Comparison of ENCODE assay signal across 16 cellular contexts in the genomic region with DNA sequence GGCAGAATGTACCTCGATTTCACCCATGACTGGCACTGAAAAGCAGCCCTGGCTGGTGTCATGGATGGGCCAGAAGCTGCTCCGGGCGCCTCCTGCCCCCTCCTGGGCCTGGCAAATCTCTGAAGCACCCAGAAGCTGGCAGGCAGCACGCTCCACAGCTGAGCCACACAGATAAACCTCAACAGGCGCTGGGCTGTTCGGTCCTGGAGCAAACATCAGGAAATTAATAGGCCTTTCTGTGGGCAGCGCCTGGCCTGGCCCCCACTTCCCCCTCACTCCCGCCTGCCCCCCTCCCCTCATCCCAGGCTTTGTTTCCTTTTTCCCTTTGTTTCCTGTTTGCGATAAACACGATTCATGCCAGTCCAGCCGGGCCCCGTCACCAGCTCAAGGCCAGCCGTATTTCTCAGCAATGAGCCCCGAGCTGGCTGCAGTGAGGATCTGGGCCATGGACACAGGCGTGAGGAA. TPM values are rescaled to one million over a fixed set of nuclear protein-coding genes. Genes with fewer than 3 reads are reported as not detected.
DNase-seq lines count a peak whose midpoint lies in the region; ATAC-seq and TF ChIP-seq lines count a peak whose summit lies in the region.
"Had no signal": no experiment of that assay in that cellular context is flagged by ENCODE, and none has a peak within 500 bp of the region (broad histone marks: within the 10 kb centered on the region; RNA-seq: fewer than 3 reads in every experiment).

No MANE protein-coding gene starts in this region.

- H2BK120ac ChIP-seq in H9 (ENCODE audit: low read depth, low read length, poor library complexity, severe bottlenecking): no peak overlapping the region

- no peaks in the 10 kb centered on the region for H3K36me3 Mint-ChIP-seq in brain
- H3K36me3 Mint-ChIP-seq in CD8-positive, alpha-beta T cell: no peaks in the 10 kb centered on the region
- H3K36me3 Mint-ChIP-seq in H9 (ENCODE audit: insufficient read depth in 1 of 3, low read depth in 3 of 3): no peaks in the 10 kb centered on the region; a peak in 1 of 7 replicates
- H3K36me3 Mint-ChIP-seq in natural killer cell treated with Interleukin-12 subunit alpha and Interleukin-12 subunit beta and Interleukin-15 and Interleukin-18, amount 100 ng/mL, for 72 hours: no peaks in the 10 kb centered on the region
- H3K36me3 Mint-ChIP-seq: naive thymus-derived CD8-positive, alpha-beta T cell had no signal

- peaks cover 91% of the 10 kb centered on the region for H3K4me1 Mint-ChIP-seq in brain
- H3K4me1 Mint-ChIP-seq in CD8-positive, alpha-beta T cell (ENCODE audit: low read depth): peaks cover 17% of the 10 kb centered on the region
- H3K4me1 Mint-ChIP-seq in H9: no peaks in the 10 kb centered on the region
- H3K4me1 Mint-ChIP-seq in natural killer cell treated with Interleukin-12 subunit alpha and Interleukin-12 subunit beta and Interleukin-15 and Interleukin-18, amount 100 ng/mL, for 72 hours (ENCODE audit: low read depth in 2 of 2): no peaks in the 10 kb centered on the region

- no peak overlapping the region for H3K56ac ChIP-seq in H9 (ENCODE audit: insufficient read length, low read depth, low read length)

- no peak overlapping the region for H2AK5ac ChIP-seq in H9 (ENCODE audit: insufficient read length, low read length)

- H3K36me3 ChIP-seq in spleen: no peaks in the 10 kb centered on the region
- H3K36me3 ChIP-seq in CD8-positive, alpha-beta T cell (ENCODE audit: insufficient read depth, low read length): no peaks in the 10 kb centered on the region
- H3K36me3 ChIP-seq: ascending aorta had no signal

- no peak for TF ChIP-seq POLR2A in spleen (IDR thresholded peaks at IDR 0.05)

- no peak overlapping the region for H2BK20ac ChIP-seq in H9 (ENCODE audit: low read depth, low read length, poor library complexity, severe bottlenecking)

- CTCF ChIA-PET in CD8-positive, alpha-beta T cell (lab: Charles Lee): no interaction called here

- no peak overlapping the region for H3K4me2 ChIP-seq in H9 (ENCODE audit: insufficient read depth, insufficient read length, low read length)

- H2BK12ac ChIP-seq in H9 (ENCODE audit: insufficient read length, low read depth, low read length): no peak overlapping the region

- no peak overlapping the region for H3K4me3 ChIP-seq in spleen
- no peak overlapping the region for H3K4me3 ChIP-seq in CD8-positive, alpha-beta T cell (ENCODE audit: low read depth, low read length)
- H3K4me3 ChIP-seq: ascending aorta had no signal

- H3K18ac ChIP-seq in H9 (ENCODE audit: insufficient read length, low read depth, low read length): no peak overlapping the region

- H4K20me1 ChIP-seq in H9 (ENCODE audit: control insufficient read depth, insufficient read depth, insufficient read length): no peaks in the 10 kb centered on the region

- H3K4me3 Mint-ChIP-seq in brain: peak overlapping the region in 2 of 5 experiments; percentile 48 to 53
- no peak overlapping the region for H3K4me3 Mint-ChIP-seq in CD8-positive, alpha-beta T cell
- no peak overlapping the region for H3K4me3 Mint-ChIP-seq in H9
- H3K4me3 Mint-ChIP-seq in natural killer cell treated with Interleukin-12 subunit alpha and Interleukin-12 subunit beta and Interleukin-15 and Interleukin-18, amount 100 ng/mL, for 72 hours: no peak overlapping the region
- H3K4me3 Mint-ChIP-seq: naive thymus-derived CD8-positive, alpha-beta T cell had no signal

- ATAC-seq in CD8-positive, alpha-beta T cell: no peak
- no peak for ATAC-seq in natural killer cell treated with Interleukin-12 subunit alpha and Interleukin-12 subunit beta and Interleukin-15 and Interleukin-18, amount 100 ng/mL, for 72 hours
- ATAC-seq: foreskin keratinocyte; naive thymus-derived CD8-positive, alpha-beta T cell had no signal

- H3K9me3 ChIP-seq in spleen (no peaks in the 10 kb centered on the region), H9 (ENCODE audit: control insufficient read depth, low read depth, low read length) (no peaks in the 10 kb centered on the region)
- no peaks in the 10 kb centered on the region for H3K9me3 ChIP-seq in CD8-positive, alpha-beta T cell (ENCODE audit: low read length)
- H3K9me3 ChIP-seq: ascending aorta had no signal

- POLR2A ChIA-PET in CD8-positive, alpha-beta T cell (lab: Charles Lee): no interaction called here

- H3K9ac ChIP-seq in H9 (ENCODE audit: extremely low read depth, insufficient read length, low read length): no peak overlapping the region

- no peaks in the 10 kb centered on the region for H3K79me1 ChIP-seq in H9 (ENCODE audit: insufficient read depth, low read depth, low read length, poor library complexity, severe bottlenecking)

- H4K91ac ChIP-seq in H9 (ENCODE audit: insufficient read length, low read depth, low read length): no peak overlapping the region

- H2AFZ ChIP-seq in H9 (ENCODE audit: low read length): no peak overlapping the region

- H3K23me2 ChIP-seq in H9 (ENCODE audit: insufficient read length, low read depth, low read length, poor library complexity, severe bottlenecking): no peaks in the 10 kb centered on the region

- WGBS in spleen, 5 donors: 25 to 38% (median 32%) methylated on average over 14 to 15 of the region's 15 CpGs
- WGBS in H9 (ENCODE audit: extremely low coverage, insufficient read length, low lambda C conversion rate): no CpG with 5 or more reads among the region's 15 CpGs

- no peak overlapping the region for H4K5ac ChIP-seq in H9 (ENCODE audit: insufficient read length, low read depth, low read length)

- DNase-seq in NCI-H1417 (lab: John Stamatoyannopoulos, UW): peak in 2 of 3 experiments; percentile 43 to 48
- DNase-seq in NCI-H1417 treated with DMSO at 0.1 percent for 48 hours (lab: John Stamatoyannopoulos, UW): no peak
- no peak for DNase-seq in spleen
- no peak for DNase-seq in CD8-positive, alpha-beta T cell
- no peak for DNase-seq in H9
- DNase-seq in natural killer cell treated with Interleukin-12 subunit alpha and Interleukin-12 subunit beta and Interleukin-15 and Interleukin-18, amount 100 ng/mL, for 72 hours (ENCODE audit: low spot score): no peak
- DNase-seq: activated CD4-positive, alpha-beta T cell treated with anti-CD3 and anti-CD28 coated beads, Interleukin-2, amount 50 U/mL, for 4 hours; effector memory CD4-positive, alpha-beta T cell; foreskin keratinocyte; NCI-H345; T-helper 9 cell had no signal

- no peak overlapping the region for H3T11ph ChIP-seq in H9 (ENCODE audit: low read length)

- TF ChIP-seq CTCF in brain (conservative IDR thresholded peaks at IDR 0.05): no peak
- TF ChIP-seq CTCF in spleen (IDR thresholded peaks at IDR 0.05 in 8 of 11, conservative IDR thresholded peaks at IDR 0.05 in 3 of 11): no peak
- no peak for TF ChIP-seq CTCF in CD8-positive, alpha-beta T cell (IDR thresholded peaks at IDR 0.05)
- no peak for TF ChIP-seq CTCF in H9 (conservative IDR thresholded peaks at IDR 0.05)

- intact Hi-C loops in spleen (cut with DNase I; ENCODE audit: low total_unique reads): no loop called here
- intact Hi-C loops in CD8-positive, alpha-beta T cell (cut with DNase I, micrococcal nuclease): no loop called here

- H3K27ac ChIP-seq in layer of hippocampus (ENCODE audit: low read depth, low read length): peak overlapping the region; percentile 88
- H3K27ac ChIP-seq in spleen: peak overlapping the region in 7 of 8 donors; percentile 49 to 86 (median 73)
- no peak overlapping the region for H3K27ac ChIP-seq in CD8-positive, alpha-beta T cell (ENCODE audit: low read depth, low read length)
- no peak overlapping the region for H3K27ac ChIP-seq in H9 (ENCODE audit: insufficient read length, low read depth, low read length)
- H3K27ac ChIP-seq: ascending aorta, foreskin keratinocyte had no signal

- H3K79me2 ChIP-seq in H9 (ENCODE audit: insufficient read depth, low read length): no peaks in the 10 kb centered on the region

- H3K27me3 ChIP-seq in layer of hippocampus (ENCODE audit: control insufficient read depth, insufficient read depth, low read length) (no peaks in the 10 kb centered on the region), spleen (replicated peaks in 1 of 7) (peaks cover 0 to 80% (median 6%) of the 10 kb centered on the region in 7 donors), H9 (ENCODE audit: insufficient read depth, low read length) (no peaks in the 10 kb centered on the region)
- H3K27me3 ChIP-seq in CD8-positive, alpha-beta T cell (ENCODE audit: insufficient read depth, low read length): no peaks in the 10 kb centered on the region
- H3K27me3 ChIP-seq: ascending aorta had no signal

- H3K27ac Mint-ChIP-seq in brain (peak overlapping the region; percentile 77 to 96 (median 93)), H9 (no peak overlapping the region)
- H3K27ac Mint-ChIP-seq in CD8-positive, alpha-beta T cell: no peak overlapping the region
- no peak overlapping the region for H3K27ac Mint-ChIP-seq in natural killer cell treated with Interleukin-12 subunit alpha and Interleukin-12 subunit beta and Interleukin-15 and Interleukin-18, amount 100 ng/mL, for 72 hours
- H3K27ac Mint-ChIP-seq: naive thymus-derived CD8-positive, alpha-beta T cell had no signal

- H2BK5ac ChIP-seq in H9 (ENCODE audit: insufficient read length, low read length): no peak overlapping the region

- no peak overlapping the region for H2BK15ac ChIP-seq in H9 (ENCODE audit: low read depth, low read length)

- H3K4me1 ChIP-seq in spleen: peaks cover 0 to 14% (median 2%) of the 10 kb centered on the region in 6 donors
- H3K4me1 ChIP-seq in CD8-positive, alpha-beta T cell (ENCODE audit: insufficient read depth, low read length): peaks cover 13% of the 10 kb centered on the region
- H3K4me1 ChIP-seq in H9 (ENCODE audit: insufficient read depth, low read length): no peaks in the 10 kb centered on the region
- H3K4me1 ChIP-seq: ascending aorta, foreskin keratinocyte had no signal

- H3K9me3 Mint-ChIP-seq in brain: peaks cover 0 to 12% (median 0%) of the 10 kb centered on the region in 5 experiments
- no peaks in the 10 kb centered on the region for H3K9me3 Mint-ChIP-seq in CD8-positive, alpha-beta T cell
- no peaks in the 10 kb centered on the region for H3K9me3 Mint-ChIP-seq in H9
- no peaks in the 10 kb centered on the region for H3K9me3 Mint-ChIP-seq in natural killer cell treated with Interleukin-12 subunit alpha and Interleukin-12 subunit beta and Interleukin-15 and Interleukin-18, amount 100 ng/mL, for 72 hours
- H3K9me3 Mint-ChIP-seq: naive thymus-derived CD8-positive, alpha-beta T cell had no signal

- no peak overlapping the region for H3K23ac ChIP-seq in H9 (ENCODE audit: insufficient read length, low read depth, low read length)

- H3K27me3 Mint-ChIP-seq in brain (peaks cover 9% of the 10 kb centered on the region), H9 (ENCODE audit: low read depth) (peaks cover 19% of the 10 kb centered on the region)
- H3K27me3 Mint-ChIP-seq in CD8-positive, alpha-beta T cell (ENCODE audit: low read depth): peaks cover 13% of the 10 kb centered on the region
- H3K27me3 Mint-ChIP-seq in natural killer cell treated with Interleukin-12 subunit alpha and Interleukin-12 subunit beta and Interleukin-15 and Interleukin-18, amount 100 ng/mL, for 72 hours: peaks cover 27 to 36% of the 10 kb centered on the region in 2 donors

- no peak overlapping the region; the same call in 1 of the 2 replicates for H3K14ac ChIP-seq in H9 (ENCODE audit: insufficient read depth, low read length)

- H3K4ac ChIP-seq in H9 (ENCODE audit: low read depth, low read length): no peak overlapping the region

- no peak overlapping the region for H4K8ac ChIP-seq in H9 (replicated peaks; ENCODE audit: insufficient read length, low read depth, low read length)

RNA-seq across cellular contexts. Expression of gene DISP3, which starts 20.1 kb away (rescaled TPM):
- polyA plus RNA-seq in brain (ENCODE audit: insufficient read depth, low read depth, low replicate concordance) (12.0 TPM), spleen (under 1 TPM; 0.06 to 0.35 (median 0.26) TPM)
- total RNA-seq in spleen (under 1 TPM; 0.32 to 0.69 (median 0.52) TPM), H9 (2021) (3.5 and 3.6 TPM in 2 replicates)
- total RNA-seq in CD8-positive, alpha-beta T cell: under 1 TPM; 0.28 to 0.57 TPM
- total RNA-seq in natural killer cell treated with Interleukin-12 subunit alpha and Interleukin-12 subunit beta and Interleukin-15 and Interleukin-18, amount 100 ng/mL, for 72 hours: 1 to 10 TPM in 1 of 2 donors, under 1 TPM in 1; 0.81 to 1.8 TPM
- total RNA-seq: ascending aorta, RPMI7951 had no signal

Comparison
In these comparisons a context has a peak if more than half of its experiments do, and no peak if none do; other contexts are left out.
1. DNase-seq: peak in NCI-H1417 (2 of 3); none in NCI-H1417 treated with DMSO at 0.1 percent for 48 hours (single experiment), spleen (single experiment), CD8-positive, alpha-beta T cell (0 of 7), H9 (single experiment) and natural killer cell treated with Interleukin-12 subunit alpha and Interleukin-12 subunit beta and Interleukin-15 and Interleukin-18, amount 100 ng/mL, for 72 hours (single experiment).
2. H3K27ac Mint-ChIP-seq: peak in brain (5 of 5); none in CD8-positive, alpha-beta T cell (single experiment), H9 (0 of 3) and natural killer cell treated with Interleukin-12 subunit alpha and Interleukin-12 subunit beta and Interleukin-15 and Interleukin-18, amount 100 ng/mL, for 72 hours (0 of 2).
3. H3K27ac ChIP-seq: peak in layer of hippocampus (single experiment) and spleen (7 of 8); none in CD8-positive, alpha-beta T cell (single experiment) and H9 (single experiment).